15 cellular contexts compared by ENCODE assay signal in genomic region chr10:86373251-86373650, GRCh38. TPM values are rescaled to one million over a fixed set of nuclear protein-coding genes. Genes with fewer than 3 reads are reported as not detected.
A peak's percentile ranks its signal among the peaks of the same experiment; 100 is the strongest.
DNase-seq lines count a peak whose midpoint lies in the region; ATAC-seq and TF ChIP-seq lines count a peak whose summit lies in the region.
"Had no signal": no experiment of that assay in that cellular context is flagged by ENCODE, and none has a peak within 500 bp of the region (broad histone marks: within the 10 kb centered on the region; RNA-seq: fewer than 3 reads in every experiment).

No MANE protein-coding gene starts in this region.

- H3K4me3 ChIP-seq in coronary artery (no peak overlapping the region), osteoblast (ENCODE audit: insufficient read depth, low read length) (no peak overlapping the region), psoas muscle (no peak overlapping the region)
- H3K4me3 ChIP-seq: GM23338 had no signal

- H3K27me3 ChIP-seq in osteoblast (ENCODE audit: insufficient read depth, low read length) (peaks cover 34% of the 10 kb centered on the region), psoas muscle (ENCODE audit: insufficient read depth in 3 of 3, low read length in 2 of 3) (peaks cover 0 to 32% (median 0%) of the 10 kb centered on the region in 3 donors)

- H3K4me2 ChIP-seq in osteoblast (ENCODE audit: insufficient read depth, low read length), result no peak overlapping the region
- H3K4me2 ChIP-seq: GM23338 had no signal

- ATAC-seq in psoas muscle, result no peak
- ATAC-seq: GM23338 had no signal

- no peaks in the 10 kb centered on the region for H3K79me2 ChIP-seq in osteoblast (ENCODE audit: insufficient read depth, low read length)

- intact Hi-C loops in psoas muscle (cut with DNase I), result no loop called here

- H3K36me3 ChIP-seq in osteoblast (ENCODE audit: insufficient read depth, low read length), result no peaks in the 10 kb centered on the region
- H3K36me3 ChIP-seq in psoas muscle (ENCODE audit: insufficient read depth in 1 of 2, low read depth in 1 of 2), result no peaks in the 10 kb centered on the region

- H3K4me1 ChIP-seq in osteoblast (ENCODE audit: insufficient read depth, low read length) (no peaks in the 10 kb centered on the region), psoas muscle (peaks cover 3% of the 10 kb centered on the region)

- peak; percentile 21 for DNase-seq in activated effector memory CD4-positive, alpha-beta T cell treated with anti-CD3 and anti-CD28 coated beads, Interleukin-2, amount 50 U/mL, for 16 hours
- no peak for DNase-seq in activated effector memory CD4-positive, alpha-beta T cell treated with Interleukin-2 at 50 U/mL for 16 hours
- DNase-seq in coronary artery (ENCODE audit: low spot score) (peak; percentile 28), osteoblast (ENCODE audit: insufficient read length, low spot score, missing footprints) (peak; percentile 48), hippocampal formation (lab: John Stamatoyannopoulos, UW) (no peak), psoas muscle (no peak)
- DNase-seq in stimulated activated CD4-positive, alpha-beta T cell treated with anti-CD3 and anti-CD28 coated beads, Interleukin-15, amount 100 ng/mL, for 24 hours, result no peak
- DNase-seq: ACHN, Calu3, DMS 273 treated with DMSO at 0.1 percent for 48 hours, H7 had no signal

- H4K20me1 ChIP-seq in osteoblast (ENCODE audit: insufficient read depth, low read length), result no peaks in the 10 kb centered on the region

- 74 to 81% (median 81%) methylated on average over 2 to 3 of the region's 3 CpGs for WGBS in psoas muscle, 3 donors

- H3K27ac ChIP-seq in coronary artery, result no peak overlapping the region
- no peak overlapping the region for H3K27ac ChIP-seq in osteoblast (ENCODE audit: low read depth, low read length)
- H3K27ac ChIP-seq in psoas muscle, result no peak overlapping the region
- H3K27ac ChIP-seq: HL-60 had no signal

- no peak overlapping the region for H2AFZ ChIP-seq in osteoblast (ENCODE audit: low read length)
- H2AFZ ChIP-seq: GM23338 had no signal

- no peak for TF ChIP-seq CTCF in coronary artery (IDR thresholded peaks at IDR 0.05)
- no peak for TF ChIP-seq CTCF in osteoblast (IDR thresholded peaks at IDR 0.05; ENCODE audit: extremely low read depth, low read depth, low read length)
- TF ChIP-seq CTCF in psoas muscle (IDR thresholded peaks at IDR 0.05), result no peak

- H3K9me3 ChIP-seq in osteoblast (ENCODE audit: low read depth, low read length) (no peaks in the 10 kb centered on the region), psoas muscle (no peaks in the 10 kb centered on the region)

RNA-seq across cellular contexts. Expression of gene GRID1, which starts 6.7 kb away (rescaled TPM):
- total RNA-seq in osteoblast, result under 0.01 TPM in 1 of 2 replicates, not detected in the other
- total RNA-seq in psoas muscle, result under 1 TPM; 0.20 to 0.56 (median 0.31) TPM
- polyA plus RNA-seq in psoas muscle, result under 1 TPM; 0.17 to 0.25 (median 0.22) TPM
- total RNA-seq: Calu3; CD4-positive, alpha-beta T cell; Daoy had no signal

Comparison
In these comparisons a context has a peak if more than half of its experiments do, and no peak if none do; other contexts are left out.
1. DNase-seq: peak in activated effector memory CD4-positive, alpha-beta T cell treated with anti-CD3 and anti-CD28 coated beads, Interleukin-2, amount 50 U/mL, for 16 hours (single experiment), coronary artery (single experiment) and osteoblast (single experiment); none in activated effector memory CD4-positive, alpha-beta T cell treated with Interleukin-2 at 50 U/mL for 16 hours (single experiment), stimulated activated CD4-positive, alpha-beta T cell treated with anti-CD3 and anti-CD28 coated beads, Interleukin-15, amount 100 ng/mL, for 24 hours (single experiment), hippocampal formation (0 of 2) and psoas muscle (0 of 2).